8 cellular contexts compared by ENCODE assay signal in the genomic region with DNA sequence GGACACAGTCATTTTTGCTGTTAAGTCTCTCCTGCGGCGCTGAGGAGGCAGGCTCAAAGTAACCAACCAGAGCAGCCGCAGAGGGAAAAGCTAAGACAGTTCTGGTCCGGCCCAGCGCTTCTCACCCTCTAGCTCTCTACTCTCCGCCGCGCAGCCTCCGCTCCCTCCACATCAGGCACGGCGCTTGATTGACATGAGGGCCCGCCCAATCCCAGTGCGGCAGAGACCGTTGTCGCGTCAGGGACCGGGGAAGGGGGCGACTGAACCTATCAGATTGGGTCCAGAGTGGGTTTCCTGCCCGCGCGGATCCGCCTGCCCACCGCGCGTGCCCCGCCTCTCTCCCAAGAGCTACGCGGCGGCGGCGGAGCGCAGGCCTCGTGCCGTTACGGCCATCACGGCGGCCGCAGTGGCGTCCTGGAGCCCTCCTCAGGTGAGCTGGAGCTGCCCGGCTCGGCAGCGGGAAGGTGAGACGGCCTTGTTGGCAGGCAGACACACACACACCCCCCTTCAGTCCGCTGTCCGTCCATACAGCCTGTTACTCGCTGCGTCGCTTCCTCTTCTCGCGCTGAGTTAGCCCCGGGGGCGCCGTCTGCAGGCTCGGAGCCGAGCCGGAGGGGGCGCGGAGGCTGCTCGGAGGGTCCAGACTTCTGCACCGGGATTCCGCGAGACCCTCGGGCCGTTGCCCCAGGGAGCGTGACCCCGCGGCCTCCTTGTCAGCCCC. TPM values are rescaled to one million over a fixed set of nuclear protein-coding genes. Genes with fewer than 3 reads are reported as not detected.
DNase-seq lines count a peak whose midpoint lies in the region; ATAC-seq, FAIRE-seq and TF ChIP-seq lines count a peak whose summit lies in the region.

Gene NCK1 (plus strand): TSS at position 319 of the 721 bp plus-strand sequence. CDS start 65,794 bp downstream, outside the sequence.

- peak within 1 kb of the TSS; percentile 80 for H3K9ac ChIP-seq in smooth muscle cell (ENCODE audit: low read depth)

- DNase-seq in AG08396 (ENCODE audit: low spot score) (peak; percentile 98), NCI-H2227 treated with DMSO at 0.1 percent for 48 hours (lab: John Stamatoyannopoulos, UW) (peak; percentile 88), bronchial epithelial cell (ENCODE audit: low read depth) (peak; percentile 92), iPS-NIHi11 (ENCODE audit: low spot score) (peak; percentile 94), smooth muscle cell (lab: John Stamatoyannopoulos, UW; ENCODE audit: unreplicated experiment) (peak; percentile 90)

- peaks cover 30% of the 10 kb centered on the region for H3K4me1 ChIP-seq in smooth muscle cell (ENCODE audit: low read depth)

- H3K9me3 ChIP-seq in smooth muscle cell (replicated peaks; ENCODE audit: low read depth), result no peaks in the 10 kb centered on the region

- H4K20me1 ChIP-seq in smooth muscle cell (ENCODE audit: low read depth), result peaks cover 21% of the 10 kb centered on the region

- H2AFZ ChIP-seq in smooth muscle cell (ENCODE audit: low read depth), result peak within 1 kb of the TSS; percentile 92

- FAIRE-seq in bronchial epithelial cell (lab: Jason Lieb, UNC), result no peak

- H3K36me3 ChIP-seq in bronchial epithelial cell (ENCODE audit: control insufficient read depth, insufficient read depth, low read length), result no peaks in the 10 kb centered on the region
- H3K36me3 ChIP-seq in smooth muscle cell (ENCODE audit: low read depth), result no peaks in the 10 kb centered on the region

- peaks cover 61% of the 10 kb centered on the region for H3K79me2 ChIP-seq in smooth muscle cell (ENCODE audit: low read depth)

- ATAC-seq in GM18907 (IDR thresholded peaks at IDR 0.05; ENCODE audit: unreplicated experiment), result peak; percentile 98
- peak; percentile 98 for ATAC-seq in HG03159 (IDR thresholded peaks at IDR 0.05; ENCODE audit: unreplicated experiment)

- H3K4me2 ChIP-seq in smooth muscle cell, result peak within 1 kb of the TSS; percentile 88

- peaks cover 3% of the 10 kb centered on the region for H3F3A ChIP-seq in smooth muscle cell (ENCODE audit: low read depth)

- peak within 1 kb of the TSS; percentile 88 for H3K4me3 ChIP-seq in WI38 (ENCODE audit: low read depth, low read length)
- peak within 1 kb of the TSS; percentile 96 for H3K4me3 ChIP-seq in bronchial epithelial cell (ENCODE audit: low read depth, low read length)
- peak within 1 kb of the TSS; percentile 90 for H3K4me3 ChIP-seq in smooth muscle cell

- under 1% methylated on average over 67 of the region's 67 CpGs for WGBS in smooth muscle cell (ENCODE audit: low lambda C conversion rate)

- H3K27me3 ChIP-seq in bronchial epithelial cell (ENCODE audit: control insufficient read depth, insufficient read depth, low read length), result no peaks in the 10 kb centered on the region
- no peaks in the 10 kb centered on the region for H3K27me3 ChIP-seq in smooth muscle cell (ENCODE audit: low read depth)

- no peak for TF ChIP-seq CTCF in WI38 (IDR thresholded peaks at IDR 0.05; ENCODE audit: low read depth, low read length)
- TF ChIP-seq CTCF in bronchial epithelial cell (IDR thresholded peaks at IDR 0.05; ENCODE audit: insufficient read depth, low read length, severe bottlenecking), result no peak
- no peak for TF ChIP-seq CTCF in smooth muscle cell (IDR thresholded peaks at IDR 0.05; ENCODE audit: borderline replicate concordance, insufficient read depth, poor library complexity, severe bottlenecking)

- peak within 1 kb of the TSS; percentile 83 for H3K27ac ChIP-seq in smooth muscle cell (ENCODE audit: low read depth)

RNA-seq across cellular contexts. Expression of gene NCK1, which starts in this region (rescaled TPM):
- 74.4 and 81.6 TPM in 2 replicates for total RNA-seq in bronchial epithelial cell
- 41.8 and 59.2 TPM in 2 replicates for total RNA-seq in smooth muscle cell
- polyA plus RNA-seq in smooth muscle cell, result 21.1 and 23.6 TPM in 2 replicates

Comparison
In these comparisons a context has a peak if more than half of its experiments do, and no peak if none do; other contexts are left out.
1. Peak in every context shown above with its lines: DNase-seq, ATAC-seq, H3K4me3 ChIP-seq and H3K27ac ChIP-seq.